Comparison of ENCODE assay signal across 22 cellular contexts in the genomic region with DNA sequence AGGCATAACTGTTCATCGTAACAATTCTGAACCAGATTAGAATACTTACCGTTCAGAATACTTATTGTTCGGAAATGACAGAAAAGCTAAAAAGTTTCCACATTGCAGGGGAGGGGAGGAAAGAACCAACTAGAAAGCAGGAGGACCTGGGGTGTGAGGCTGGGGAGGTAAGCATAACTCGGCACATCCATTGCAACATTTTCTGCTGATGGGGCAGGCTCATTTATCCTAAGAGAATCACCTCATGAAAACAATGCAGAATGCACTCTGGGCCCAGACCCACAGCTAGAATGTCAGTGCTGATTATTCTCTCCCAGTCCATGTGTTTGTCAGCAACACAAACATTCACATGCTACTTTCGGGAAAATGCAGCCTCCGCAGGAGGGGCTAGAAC. TPM values are rescaled to one million over a fixed set of nuclear protein-coding genes. Genes with fewer than 3 reads are reported as not detected.
DNase-seq lines count a peak whose midpoint lies in the region; ATAC-seq, FAIRE-seq and TF ChIP-seq lines count a peak whose summit lies in the region.
"Had no signal": no experiment of that assay in that cellular context is flagged by ENCODE, and none has a peak within 500 bp of the region (broad histone marks: within the 10 kb centered on the region; RNA-seq: fewer than 3 reads in every experiment).

No MANE protein-coding gene starts in this region.

- no peak overlapping the region for H2BK15ac ChIP-seq in IMR-90 (ENCODE audit: low read depth, low read length)

- H3K9me3 Mint-ChIP-seq in nephron progenitor cell (peaks cover 7% of the 10 kb centered on the region), type B pancreatic cell (no peaks in the 10 kb centered on the region)
- H3K9me3 Mint-ChIP-seq: CD4-positive, alpha-beta T cell had no signal

- no peak overlapping the region for H2AK9ac ChIP-seq in IMR-90 (replicated peaks; ENCODE audit: low read depth, low read length, poor library complexity)

- CTCF ChIA-PET in IMR-90 (lab: Yijun Ruan, JAX), result interaction anchor here (1.0 to 1.2 kb wide), 3 partner anchors 10 to 155 kb away, joined by 3 to 6 read pairs (median 3); partner anchors contain the start of gene DNMBP
- CTCF ChIA-PET in GM12878 (lab: Yijun Ruan, JAX), result interaction anchor here (0.8 to 11.3 kb wide), 3 partner anchors 7 to 246 kb away, joined by 3 to 116 read pairs (median 4); partner anchors contain the start of gene DNMBP

- DNase-seq in IMR-90 (no peak), GM12878 (ENCODE audit: low read depth, low spot score) (no peak), nephron progenitor cell (no peak), NCI-H748 (lab: John Stamatoyannopoulos, UW; ENCODE audit: unreplicated experiment) (no peak), type B pancreatic cell (ENCODE audit: extremely low spot score, unreplicated experiment) (no peak)
- DNase-seq: ACHN; Calu3; CD4-positive, alpha-beta T cell; DMS79; NCI-H1436 treated with DMSO at 0.1 percent for 48 hours; NCI-H226; NCI-H526; NK-92 treated with Interleukin-12 subunit alpha and Interleukin-12 subunit beta, amount 100 ng/mL, for 24 hours; PC-9 had no signal

- H3K23ac ChIP-seq in IMR-90 (ENCODE audit: low read depth, low read length), result no peak overlapping the region

- no peak overlapping the region for H2AK5ac ChIP-seq in IMR-90 (ENCODE audit: low read depth, low read length)

- TF ChIP-seq CTCF in IMR-90 (conservative IDR thresholded peaks at IDR 0.05; ENCODE audit: low read depth, low read length) (no peak), GM12878 (IDR thresholded peaks at IDR 0.05 in 2 of 3, conservative IDR thresholded peaks at IDR 0.05 in 1 of 3; ENCODE audit: control insufficient read depth in 2 of 3, extremely low read depth in 1 of 3, insufficient read depth in 1 of 3, low read depth in 3 of 3, low read length in 3 of 3) (no peak), nephron progenitor cell (IDR thresholded peaks at IDR 0.05) (no peak), type B pancreatic cell (conservative IDR thresholded peaks at IDR 0.05) (no peak)

- H3K79me1 ChIP-seq in IMR-90 (ENCODE audit: low read depth in 1 of 2, low read length in 2 of 2), result peaks cover 12 to 51% of the 10 kb centered on the region in 2 experiments

- no peak overlapping the region for H3K56ac ChIP-seq in IMR-90 (ENCODE audit: extremely low read depth, insufficient read depth, low read length)

- dilution Hi-C loops in IMR-90 (cut with HindIII; ENCODE audit: low sequenced_read_pairs, unreplicated experiment), result no loop called here

- TF ChIP-seq POLR2A in IMR-90 (IDR thresholded peaks at IDR 0.05; ENCODE audit: low read depth, low read length), result no peak
- TF ChIP-seq POLR2A in GM12878 (IDR thresholded peaks at IDR 0.05; ENCODE audit: low read depth, low read length), result no peak

- POLR2A ChIA-PET in IMR-90 (lab: Charles Lee; ENCODE audit: unreplicated experiment), result no interaction called here
- POLR2A ChIA-PET in GM12878 (lab: Charles Lee), result interaction anchor here (0.6 to 1.6 kb wide), 4 partner anchors 8 to 22 kb away, joined by 3 to 9 read pairs (median 4); no protein-coding TSS in a partner anchor

- H4K20me1 ChIP-seq in IMR-90 (ENCODE audit: insufficient read depth, low read length) (peaks cover 7% of the 10 kb centered on the region; the same call in 1 of the 2 replicates), GM12878 (ENCODE audit: control insufficient read depth, insufficient read depth) (peaks cover 4% of the 10 kb centered on the region; the same call in 1 of the 2 replicates)

- in situ Hi-C loops in IMR-90 (cut with MboI; ENCODE audit: low sequenced_read_pairs) (no loop called here), GM12878 (cut with MboI) (no loop called here)

- H3K4ac ChIP-seq in IMR-90 (ENCODE audit: low read depth, low read length), result no peak overlapping the region; the same call in 1 of the 2 replicates

- intact Hi-C loops in IMR-90 (cut with micrococcal nuclease) (no loop called here), GM12878 (cut with micrococcal nuclease; ENCODE audit: unreplicated experiment) (no loop called here)

- no peak for TF ChIP-seq EP300 in GM12878 (IDR thresholded peaks at IDR 0.05; ENCODE audit: borderline replicate concordance in 1 of 2, control insufficient read depth in 1 of 2, low read depth in 2 of 2, low read length in 2 of 2)

- H3K27me3 Mint-ChIP-seq in nephron progenitor cell (ENCODE audit: low read depth, poor library complexity) (no peaks in the 10 kb centered on the region), type B pancreatic cell (no peaks in the 10 kb centered on the region)
- H3K27me3 Mint-ChIP-seq: B cell; CD4-positive, alpha-beta T cell had no signal

- SMC1A ChIA-PET in GM12878 (lab: Charles Lee; ENCODE audit: uncharacterized antibody, unreplicated experiment), result interaction anchor here (0.8 to 26.2 kb wide), 5 partner anchors 9 to 47 kb away, joined by 3 to 531 read pairs (median 3); no protein-coding TSS in a partner anchor

- no TSS peak for BruUV-seq in IMR-90 (replicated peaks; lab: Mats Ljungman, UMichigan)
- BruUV-seq in GM12878 (replicated peaks; lab: Mats Ljungman, UMichigan), result no TSS peak

- no peak for ATAC-seq in IMR-90 (ENCODE audit: low read depth)
- ATAC-seq in GM12878, result no peak
- no peak for ATAC-seq in SK-N-SH treated with all-trans-retinoic acid at 6 μM for 48 hours
- ATAC-seq: HCT116, K562 had no signal

- peaks cover 19% of the 10 kb centered on the region for H3K36me3 Mint-ChIP-seq in nephron progenitor cell (ENCODE audit: low read depth)
- H3K36me3 Mint-ChIP-seq in type B pancreatic cell, result peaks cover 5% of the 10 kb centered on the region

- H3K27me3 ChIP-seq in IMR-90 (ENCODE audit: control insufficient read depth, insufficient read depth, low read length), result no peaks in the 10 kb centered on the region
- H3K27me3 ChIP-seq in GM12878 (replicated peaks in 1 of 2; ENCODE audit: control insufficient read depth in 2 of 2, insufficient read depth in 2 of 2, low read length in 1 of 2), result no peaks in the 10 kb centered on the region
- H3K27me3 ChIP-seq in stomach smooth muscle (ENCODE audit: control insufficient read depth in 1 of 2, insufficient read depth in 2 of 2, low read length in 2 of 2), result no peaks in the 10 kb centered on the region

- H3K4me1 Mint-ChIP-seq in nephron progenitor cell (peaks cover 43% of the 10 kb centered on the region), type B pancreatic cell (ENCODE audit: unreplicated experiment) (peaks cover 54% of the 10 kb centered on the region)

- no peak overlapping the region for H2BK20ac ChIP-seq in IMR-90 (ENCODE audit: low read depth, low read length)

- no CpG with 5 or more reads among the region's 6 CpGs for WGBS in IMR-90 (ENCODE audit: extremely low coverage in 2 of 2, insufficient read length in 1 of 2), 2 experiments
- over 99% methylated on average over 6 of the region's 6 CpGs for WGBS in GM12878 (ENCODE audit: insufficient coverage, insufficient replicate concordance, low lambda C conversion rate, missing lambda C conversion rate)

- 0 out of 2 replicates have a peak overlapping the region, but pooled peaks have one; percentile 19 for H2BK120ac ChIP-seq in IMR-90 (ENCODE audit: low read depth, low read length)

- no peak for FAIRE-seq in GM12878 (lab: Jason Lieb, UNC)
- FAIRE-seq: G401.6, GM12892, HTR-8/SVneo, K562 had no signal

- H3K4me2 ChIP-seq in IMR-90 (ENCODE audit: low read depth, low read length) (no peak overlapping the region; the same call in 1 of the 2 replicates), GM12878 (ENCODE audit: control insufficient read depth, insufficient read depth) (no peak overlapping the region)
- H3K4me2 ChIP-seq: PC-9 had no signal

- H4K5ac ChIP-seq in IMR-90 (ENCODE audit: low read depth, low read length), result no peak overlapping the region

- H3K4me3 Mint-ChIP-seq in nephron progenitor cell (no peak overlapping the region), type B pancreatic cell (no peak overlapping the region)
- H3K4me3 Mint-ChIP-seq: B cell; CD4-positive, alpha-beta T cell had no signal

- RAD21 ChIA-PET in GM12878 (lab: Charles Lee; ENCODE audit: unreplicated experiment), result no interaction called here

- no peak overlapping the region for H3K9ac ChIP-seq in IMR-90 (ENCODE audit: low read depth, low read length)
- H3K9ac ChIP-seq in GM12878 (ENCODE audit: control insufficient read depth, insufficient read depth, low read length), result no peak overlapping the region
- H3K9ac ChIP-seq in stomach smooth muscle (ENCODE audit: low read length in 2 of 2), result peak overlapping the region in 1 of 2 donors; percentile 46

- H3K9me1 ChIP-seq in IMR-90 (ENCODE audit: insufficient read depth, low read length), result peaks cover 14% of the 10 kb centered on the region

- peak overlapping the region; percentile 66 for H3K27ac Mint-ChIP-seq in nephron progenitor cell
- no peak overlapping the region for H3K27ac Mint-ChIP-seq in type B pancreatic cell
- H3K27ac Mint-ChIP-seq: B cell; CD4-positive, alpha-beta T cell had no signal

- H4K8ac ChIP-seq in IMR-90 (ENCODE audit: low read depth in 2 of 2, low read length in 2 of 2), result peak overlapping the region in 1 of 2 experiments; percentile 12; a peak in 1 of 4 replicates

- H3K36me3 ChIP-seq in IMR-90 (ENCODE audit: control insufficient read depth, insufficient read depth, low read length) (no peaks in the 10 kb centered on the region), GM12878 (ENCODE audit: control insufficient read depth in 2 of 2, insufficient read depth in 2 of 2, low read length in 1 of 2) (peaks cover 0 to 20% of the 10 kb centered on the region in 2 experiments; a peak in 1 of 4 replicates), stomach smooth muscle (ENCODE audit: control insufficient read depth in 2 of 2, insufficient read depth in 2 of 2, low read length in 2 of 2) (no peaks in the 10 kb centered on the region)

- H2BK5ac ChIP-seq in IMR-90 (ENCODE audit: low read depth, low read length, poor library complexity, severe bottlenecking), result no peak overlapping the region

- H3K18ac ChIP-seq in IMR-90 (ENCODE audit: low read depth, low read length), result no peak overlapping the region

- no peak overlapping the region for H4K91ac ChIP-seq in IMR-90 (ENCODE audit: insufficient read depth, low read depth, low read length)

- H3K27ac ChIP-seq in IMR-90 (ENCODE audit: insufficient read depth, low read length), result no peak overlapping the region
- no peak overlapping the region; the same call in 1 of the 2 replicates for H3K27ac ChIP-seq in GM12878 (ENCODE audit: control insufficient read depth, insufficient read depth)
- H3K27ac ChIP-seq in stomach smooth muscle (ENCODE audit: low read length), result peak overlapping the region; percentile 38
- H3K27ac ChIP-seq: PC-9 had no signal

- peaks cover 21% of the 10 kb centered on the region for H3K4me1 ChIP-seq in IMR-90 (ENCODE audit: control insufficient read depth, insufficient read depth, low read length)
- H3K4me1 ChIP-seq in GM12878 (ENCODE audit: control insufficient read depth, insufficient read depth, low read length), result peaks cover 25% of the 10 kb centered on the region
- peaks cover 22% of the 10 kb centered on the region for H3K4me1 ChIP-seq in stomach smooth muscle (ENCODE audit: control insufficient read depth, insufficient read depth, low read length)

- H3K4me3 ChIP-seq in IMR-90 (ENCODE audit: insufficient read depth, low read depth, low read length), result no peak overlapping the region
- H3K4me3 ChIP-seq in GM12878, result peak overlapping the region; percentile 11; the same call in 1 of the 2 replicates
- H3K4me3 ChIP-seq in stomach smooth muscle (ENCODE audit: low read length in 2 of 2), result peak overlapping the region; percentile 40 to 50
- H3K4me3 ChIP-seq: K562, PC-9 had no signal

- peaks cover 96% of the 10 kb centered on the region for H3K79me2 ChIP-seq in GM12878 (ENCODE audit: control insufficient read depth, insufficient read depth, low read length)

- no peak for TF ChIP-seq RAD21 in IMR-90 (IDR thresholded peaks at IDR 0.05; ENCODE audit: low read length)
- no peak for TF ChIP-seq RAD21 in GM12878 (IDR thresholded peaks at IDR 0.05; ENCODE audit: insufficient read depth, low read depth, low read length)

- no peak overlapping the region for H2AFZ ChIP-seq in IMR-90 (replicated peaks; ENCODE audit: low read length, poor library complexity)
- no peak overlapping the region for H2AFZ ChIP-seq in GM12878 (ENCODE audit: control insufficient read depth, low read depth, low read length)
- H2AFZ ChIP-seq: PC-9 had no signal

- peak overlapping the region; percentile 70; the same call in 1 of the 2 replicates for H3K14ac ChIP-seq in IMR-90 (replicated peaks; ENCODE audit: low read depth, low read length)

- H3K9me3 ChIP-seq in IMR-90 (ENCODE audit: control insufficient read depth, insufficient read depth, low read length) (no peaks in the 10 kb centered on the region), GM12878 (replicated peaks; ENCODE audit: control insufficient read depth, insufficient read depth, low read length) (no peaks in the 10 kb centered on the region; the same call in 1 of the 3 replicates), stomach smooth muscle (ENCODE audit: control insufficient read depth in 2 of 2, low read length in 2 of 2) (no peaks in the 10 kb centered on the region)

RNA-seq across cellular contexts. Expression of gene DNMBP, which starts 9.6 kb away (rescaled TPM):
- 10.9 and 13.6 TPM in 2 replicates for total RNA-seq in IMR-90 (2012; rRNA removed)
- polyA plus RNA-seq in IMR-90 (2012; rRNA removed), result 13.6 and 14.3 TPM in 2 replicates
- polyA plus RNA-seq in IMR-90 (2012; cell fraction: cytosol; rRNA removed), result 6.4 and 7.7 TPM in 2 replicates
- 22.1 and 44.3 TPM in 2 replicates for polyA plus RNA-seq in IMR-90 (2012; cell fraction: nucleus; rRNA removed; ENCODE audit: low replicate concordance)
- 97.9 and 99.8 TPM in 2 replicates for total RNA-seq in GM12878 (2013; cell fraction: nucleolus; rRNA removed)
- total RNA-seq in GM12878 (2014; rRNA removed), result 22.2 and 23.2 TPM in 2 replicates
- 25.9 and 26.8 TPM in 2 replicates for total RNA-seq in GM12878 (2014; rRNA removed; fragmentation: Illumina TruSeq; extraction: Trizol)
- total RNA-seq in GM12878 (2021), result 39.4 and 40.5 TPM in 2 replicates
- 21.3 TPM for polyA plus RNA-seq in GM12878 (2011; ENCODE audit: low read depth)
- polyA plus RNA-seq in GM12878 (2011; rRNA removed), result 10.5 and 13.0 TPM in 2 replicates
- 12.4 and 17.4 TPM in 2 replicates for polyA plus RNA-seq in GM12878 (2011; cell fraction: cytosol; rRNA removed)
- polyA plus RNA-seq in GM12878 (2011; cell fraction: nucleus; rRNA removed), result 19.4 and 26.2 TPM in 2 replicates
- polyA plus RNA-seq in GM12878 (2012), result 26.1 and 36.2 TPM in 2 replicates
- 45.0 and 45.2 TPM in 2 replicates for polyA plus RNA-seq in GM12878 (2014; fragmentation: Illumina TruSeq; extraction: Trizol)
- 1 to 10 TPM; 7.1 to 9.8 TPM for polyA plus RNA-seq in GM12878 (2014; fragmentation: Nextera tagmentation; extraction: Ambion mirVana)
- polyA plus RNA-seq in GM12878 (2014; rRNA removed), result 23.3 and 24.7 TPM in 2 replicates
- 10 to 100 TPM; 20.5 to 20.8 TPM for polyA plus RNA-seq in GM12878 (2016; fragmentation: Nextera tagmentation; extraction: Ambion mirVana)
- 15.4 and 17.2 TPM in 2 replicates for polyA minus RNA-seq in GM12878 (2011; rRNA and poly(A)+ RNA removed)
- polyA minus RNA-seq in GM12878 (2011; cell fraction: cytosol; rRNA and poly(A)+ RNA removed), result 7.2 and 10.7 TPM in 2 replicates
- polyA minus RNA-seq in GM12878 (2011; cell fraction: nucleus; rRNA and poly(A)+ RNA removed), result 12.7 and 22.6 TPM in 2 replicates
- 17.3 and 17.7 TPM in 2 replicates for total RNA-seq in type B pancreatic cell (ENCODE audit: low replicate concordance)
